ENCODE assay signal across 2 cellular contexts in genomic region chr18:44682181-44682870, GRCh38.
TF ChIP-seq lines count a peak whose summit lies in the region.

No MANE protein-coding gene starts in this region.

TF ChIP-seq in SK-N-SH, 30 proteins besides CTCF, POLR2A, EP300 and RAD21 (continued from another document):
- no peak for TF ChIP-seq PBX3 (IDR thresholded peaks at IDR 0.05)
- TF ChIP-seq NRF1 (IDR thresholded peaks at IDR 0.05; ENCODE audit: low read depth, low read length): no peak
- TF ChIP-seq TAF1 (IDR thresholded peaks at IDR 0.05; ENCODE audit: borderline replicate concordance, low read depth, low read length): no peak
- no peak for TF ChIP-seq TEAD4 (IDR thresholded peaks at IDR 0.05; ENCODE audit: borderline replicate concordance, insufficient read depth)
- no peak for TF ChIP-seq REST (IDR thresholded peaks at IDR 0.05; ENCODE audit: low read depth, low read length)
- no peak for TF ChIP-seq ZBTB33 (IDR thresholded peaks at IDR 0.05; ENCODE audit: borderline replicate concordance, low read depth)
- TF ChIP-seq CHD2 (IDR thresholded peaks at IDR 0.05; ENCODE audit: low read length, partially characterized antibody): no peak

TF ChIP-seq in WTC11, 78 proteins besides CTCF, POLR2A, EP300 and RAD21 (continued from another document):
- no peak for TF ChIP-seq ZNF138 (CRISPR knock-in tag; conservative IDR thresholded peaks at IDR 0.05)
- TF ChIP-seq TCF7 (CRISPR knock-in tag; IDR thresholded peaks at IDR 0.05; ENCODE audit: low read depth): no peak
- no peak for TF ChIP-seq ETV6 (CRISPR knock-in tag; IDR thresholded peaks at IDR 0.05)
- TF ChIP-seq FOXP4 (CRISPR knock-in tag; IDR thresholded peaks at IDR 0.05): no peak
- no peak for TF ChIP-seq RELA (CRISPR knock-in tag; IDR thresholded peaks at IDR 0.05; ENCODE audit: borderline replicate concordance)
- TF ChIP-seq USF2 (CRISPR knock-in tag; IDR thresholded peaks at IDR 0.05): no peak
